In genomic region chr5:172110921-172111873, GRCh38 we compare ENCODE assay signal across 1 cellular context.
TF ChIP-seq lines count a peak whose summit lies in the region.

No MANE protein-coding gene starts in this region.

TF ChIP-seq in HEK293, 187 proteins besides CTCF, POLR2A, EP300 and RAD21 (continued from another document and continues in another):
- no peak for TF ChIP-seq ZNF513 (tag by site-specific recombination; IDR thresholded peaks at IDR 0.05)
- TF ChIP-seq SALL2 (tag by site-specific recombination; IDR thresholded peaks at IDR 0.05; ENCODE audit: borderline replicate concordance), result no peak
- no peak for TF ChIP-seq ZNF202 (tag by site-specific recombination; IDR thresholded peaks at IDR 0.05; ENCODE audit: borderline replicate concordance)
- TF ChIP-seq ZNF274 (IDR thresholded peaks at IDR 0.05; ENCODE audit: low read length), result no peak
- no peak for TF ChIP-seq ZNF274 (tag by site-specific recombination; IDR thresholded peaks at IDR 0.05; ENCODE audit: borderline replicate concordance)
- TF ChIP-seq SP2 (tag by site-specific recombination; IDR thresholded peaks at IDR 0.05), result peak; percentile 35; the same call in 1 of the 2 replicates
- TF ChIP-seq KLF17 (tag by site-specific recombination; IDR thresholded peaks at IDR 0.05), result peak; percentile 97
- no peak for TF ChIP-seq OVOL3 (tag by site-specific recombination; IDR thresholded peaks at IDR 0.05)
- TF ChIP-seq GLIS1 (tag by site-specific recombination; IDR thresholded peaks at IDR 0.05), result peak; percentile 96
- TF ChIP-seq ZNF704 (tag by site-specific recombination; IDR thresholded peaks at IDR 0.05), result no peak
- TF ChIP-seq ZNF391 (tag by site-specific recombination; IDR thresholded peaks at IDR 0.05; ENCODE audit: borderline replicate concordance, low read depth), result no peak
- no peak for TF ChIP-seq KLF9 (tag by site-specific recombination; IDR thresholded peaks at IDR 0.05; ENCODE audit: low read depth)
- no peak for TF ChIP-seq ZNF658 (tag by site-specific recombination; IDR thresholded peaks at IDR 0.05)
- no peak for TF ChIP-seq ZNF138 (tag by site-specific recombination; IDR thresholded peaks at IDR 0.05; ENCODE audit: borderline replicate concordance)
- no peak for TF ChIP-seq HOXD13 (CRISPR knock-in tag; IDR thresholded peaks at IDR 0.05; ENCODE audit: borderline replicate concordance)
- TF ChIP-seq ZNF121 (tag by site-specific recombination; IDR thresholded peaks at IDR 0.05), result no peak
- peak; percentile 71 for TF ChIP-seq KLF1 (tag by site-specific recombination; IDR thresholded peaks at IDR 0.05)
- TF ChIP-seq ZNF501 (tag by site-specific recombination; IDR thresholded peaks at IDR 0.05), result no peak
- no peak for TF ChIP-seq PRDM6 (tag by site-specific recombination; IDR thresholded peaks at IDR 0.05)
- TF ChIP-seq KLF10 (tag by site-specific recombination; IDR thresholded peaks at IDR 0.05), result peak; percentile 10; the same call in 1 of the 2 replicates
- TF ChIP-seq PRDM1 (tag by site-specific recombination; IDR thresholded peaks at IDR 0.05), result peak; percentile 70; the same call in 1 of the 2 replicates
- no peak for TF ChIP-seq FEZF1 (tag by site-specific recombination; IDR thresholded peaks at IDR 0.05)
- TF ChIP-seq ZNF48 (tag by site-specific recombination; IDR thresholded peaks at IDR 0.05), result no peak
- 0 out of 2 replicates have a peak, but pooled peaks have one; percentile 28 for TF ChIP-seq KLF7 (tag by site-specific recombination; IDR thresholded peaks at IDR 0.05; ENCODE audit: borderline replicate concordance)
- TF ChIP-seq ZNF341 (tag by site-specific recombination; IDR thresholded peaks at IDR 0.05; ENCODE audit: low read depth), result peak; percentile 76
- TF ChIP-seq BCL11B (tag by site-specific recombination; IDR thresholded peaks at IDR 0.05; ENCODE audit: low read depth), result no peak
- TF ChIP-seq ZNF426 (tag by site-specific recombination; IDR thresholded peaks at IDR 0.05), result no peak
- no peak for TF ChIP-seq ZNF600 (tag by site-specific recombination; IDR thresholded peaks at IDR 0.05)
- TF ChIP-seq ZSCAN30 (tag by site-specific recombination; IDR thresholded peaks at IDR 0.05), result no peak
- TF ChIP-seq ZNF112 (tag by site-specific recombination; IDR thresholded peaks at IDR 0.05), result no peak
- peak; percentile 81 for TF ChIP-seq PRDM10 (tag by site-specific recombination; IDR thresholded peaks at IDR 0.05)
- TF ChIP-seq ZNF248 (tag by site-specific recombination; IDR thresholded peaks at IDR 0.05), result no peak
- TF ChIP-seq ZNF664 (tag by site-specific recombination; IDR thresholded peaks at IDR 0.05), result no peak
- TF ChIP-seq HOXC10 (CRISPR knock-in tag; IDR thresholded peaks at IDR 0.05), result no peak
- peak; percentile 80 for TF ChIP-seq ZBTB8A (tag by site-specific recombination; IDR thresholded peaks at IDR 0.05)
- no peak for TF ChIP-seq ZNF292 (tag by site-specific recombination; IDR thresholded peaks at IDR 0.05; ENCODE audit: borderline replicate concordance, low read depth)
- TF ChIP-seq ZNF596 (tag by site-specific recombination; IDR thresholded peaks at IDR 0.05), result 0 out of 2 replicates have a peak, but pooled peaks have one; percentile 4
- TF ChIP-seq ZBTB6 (tag by site-specific recombination; IDR thresholded peaks at IDR 0.05), result no peak
- no peak for TF ChIP-seq ZFP41 (tag by site-specific recombination; IDR thresholded peaks at IDR 0.05; ENCODE audit: borderline replicate concordance)
- no peak for TF ChIP-seq ZNF416 (tag by site-specific recombination; IDR thresholded peaks at IDR 0.05)
- no peak for TF ChIP-seq RBAK (tag by site-specific recombination; IDR thresholded peaks at IDR 0.05)
- no peak for TF ChIP-seq ZSCAN4 (tag by site-specific recombination; IDR thresholded peaks at IDR 0.05)
- no peak for TF ChIP-seq REPIN1 (tag by site-specific recombination; IDR thresholded peaks at IDR 0.05; ENCODE audit: low read depth)
- no peak for TF ChIP-seq ZNF223 (tag by site-specific recombination; IDR thresholded peaks at IDR 0.05)
- TF ChIP-seq SP7 (tag by site-specific recombination; IDR thresholded peaks at IDR 0.05), result peak; percentile 68
- no peak for TF ChIP-seq ZSCAN18 (tag by site-specific recombination; IDR thresholded peaks at IDR 0.05)
- no peak for TF ChIP-seq ZNF354C (tag by site-specific recombination; IDR thresholded peaks at IDR 0.05; ENCODE audit: borderline replicate concordance, low read depth)
- TF ChIP-seq ZFP3 (tag by site-specific recombination; IDR thresholded peaks at IDR 0.05; ENCODE audit: low read depth), result no peak
- no peak for TF ChIP-seq ZNF654 (tag by site-specific recombination; IDR thresholded peaks at IDR 0.05; ENCODE audit: low read depth)
- TF ChIP-seq MZF1 (tag by site-specific recombination; IDR thresholded peaks at IDR 0.05; ENCODE audit: borderline replicate concordance), result peak; percentile 88
- no peak for TF ChIP-seq ZNF266 (tag by site-specific recombination; IDR thresholded peaks at IDR 0.05; ENCODE audit: low read depth)
- no peak for TF ChIP-seq TCF7L2 (IDR thresholded peaks at IDR 0.05; ENCODE audit: borderline replicate concordance, low read depth, low read length)
- TF ChIP-seq ELK4 (IDR thresholded peaks at IDR 0.05; ENCODE audit: borderline replicate concordance, low read depth, low read length), result no peak
- TF ChIP-seq ZNF26 (tag by site-specific recombination; IDR thresholded peaks at IDR 0.05), result no peak
- TF ChIP-seq ZNF2 (tag by site-specific recombination; IDR thresholded peaks at IDR 0.05), result no peak
- TF ChIP-seq OSR2 (tag by site-specific recombination; IDR thresholded peaks at IDR 0.05), result peak; percentile 86
